10 cellular contexts compared by ENCODE assay signal in the genomic region with DNA sequence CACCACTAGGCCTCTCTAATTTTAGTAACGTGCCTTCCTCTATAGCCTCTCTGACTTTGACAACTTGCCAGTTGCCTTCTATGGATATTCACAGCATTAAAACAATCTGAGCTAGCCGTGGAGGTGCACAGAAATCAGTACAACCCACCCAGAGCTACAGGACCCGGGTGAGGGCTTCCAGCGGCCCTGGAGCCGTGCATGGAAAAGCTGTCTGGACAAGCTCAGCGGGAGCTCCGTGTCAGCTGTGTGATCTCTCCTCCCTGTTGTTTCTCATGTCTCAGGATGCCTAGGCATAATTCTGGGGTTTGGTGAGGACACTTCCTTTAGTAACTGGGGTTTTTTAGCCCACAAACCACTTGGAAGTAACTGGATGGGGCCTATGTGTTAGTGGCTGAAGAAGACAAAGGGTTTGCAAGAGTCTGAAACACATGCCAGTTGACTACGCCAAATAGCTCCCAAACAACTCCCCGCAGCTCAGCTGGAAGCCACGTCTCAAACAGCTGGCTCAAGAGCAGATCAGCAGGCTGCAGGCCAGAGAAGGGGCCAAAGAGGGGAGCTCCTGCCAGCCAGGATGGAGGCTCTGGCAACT. TPM values are rescaled to one million over a fixed set of nuclear protein-coding genes. Genes with fewer than 3 reads are reported as not detected.
A peak's percentile ranks its signal among the peaks of the same experiment; 100 is the strongest.
DNase-seq lines count a peak whose midpoint lies in the region; ATAC-seq lines count a peak whose summit lies in the region.
"Had no signal": no experiment of that assay in that cellular context is flagged by ENCODE, and none has a peak within 500 bp of the region (broad histone marks: within the 10 kb centered on the region; RNA-seq: fewer than 3 reads in every experiment).

No MANE protein-coding gene starts in this region.

- H3K36me3 Mint-ChIP-seq in activated naive CD4-positive, alpha-beta T cell treated with anti-CD3 and anti-CD28 coated beads, Interleukin-2, amount 50 U/mL, for 72 hours, result peaks cover 0 to 4% of the 10 kb centered on the region in 2 donors
- peaks cover 34% of the 10 kb centered on the region for H3K36me3 Mint-ChIP-seq in activated naive CD4-positive, alpha-beta T cell treated with anti-CD3 and anti-CD28 coated beads, Interleukin-2, amount 10 ng/mL, durations not matched to agents 7 days and 5 days
- H3K36me3 Mint-ChIP-seq in activated naive CD8-positive, alpha-beta T cell treated with anti-CD3 and anti-CD28 coated beads, Interleukin-2, amount 50 U/mL, for 24 hours (ENCODE audit: low read depth), result peaks cover 31% of the 10 kb centered on the region

- H3K4me1 Mint-ChIP-seq in activated naive CD4-positive, alpha-beta T cell treated with anti-CD3 and anti-CD28 coated beads, Interleukin-2, amount 10 ng/mL, durations not matched to agents 7 days and 5 days, result peaks cover 4% of the 10 kb centered on the region
- peaks cover 7% of the 10 kb centered on the region for H3K4me1 Mint-ChIP-seq in activated naive CD8-positive, alpha-beta T cell treated with anti-CD3 and anti-CD28 coated beads, Interleukin-2, amount 50 U/mL, for 24 hours

- H3K27ac Mint-ChIP-seq in activated naive CD4-positive, alpha-beta T cell treated with anti-CD3 and anti-CD28 coated beads, Interleukin-2, amount 50 U/mL, for 72 hours, result peak overlapping the region; percentile 29 to 61
- H3K27ac Mint-ChIP-seq in activated naive CD4-positive, alpha-beta T cell treated with anti-CD3 and anti-CD28 coated beads, Interleukin-2, amount 10 ng/mL, durations not matched to agents 7 days and 5 days, result no peak overlapping the region
- no peak overlapping the region for H3K27ac Mint-ChIP-seq in activated naive CD8-positive, alpha-beta T cell treated with anti-CD3 and anti-CD28 coated beads, Interleukin-2, amount 50 U/mL, for 24 hours

- H3K27me3 Mint-ChIP-seq in activated naive CD4-positive, alpha-beta T cell treated with anti-CD3 and anti-CD28 coated beads, Interleukin-2, amount 10 ng/mL, durations not matched to agents 7 days and 5 days, result no peaks in the 10 kb centered on the region
- no peaks in the 10 kb centered on the region for H3K27me3 Mint-ChIP-seq in activated naive CD8-positive, alpha-beta T cell treated with anti-CD3 and anti-CD28 coated beads, Interleukin-2, amount 50 U/mL, for 24 hours

- H3K36me3 ChIP-seq in mucosa of rectum (ENCODE audit: control insufficient read depth in 2 of 2, insufficient read depth in 2 of 2, low read length in 2 of 2), result peaks cover 44 to 51% of the 10 kb centered on the region in 2 donors
- peaks cover 0 to 15% of the 10 kb centered on the region in 2 donors for H3K36me3 ChIP-seq in aorta (ENCODE audit: control insufficient read depth in 1 of 2, insufficient read depth in 2 of 2, low read length in 1 of 2)

- ATAC-seq in activated naive CD4-positive, alpha-beta T cell treated with anti-CD3 and anti-CD28 coated beads, Interleukin-2, amount 50 U/mL, for 72 hours, result no peak
- peak; percentile 30 for ATAC-seq in aorta (ENCODE audit: low FRiP score)
- ATAC-seq in HG03135 (IDR thresholded peaks at IDR 0.05; ENCODE audit: unreplicated experiment), result no peak
- no peak for ATAC-seq in activated naive CD8-positive, alpha-beta T cell treated with anti-CD3 and anti-CD28 coated beads, Interleukin-2, amount 50 U/mL, for 24 hours

- no peak for DNase-seq in activated naive CD4-positive, alpha-beta T cell treated with anti-CD3 and anti-CD28 coated beads, Interleukin-2, amount 50 U/mL, for 72 hours (ENCODE audit: low spot score in 2 of 2)
- DNase-seq in activated naive CD4-positive, alpha-beta T cell treated with anti-CD3 and anti-CD28 coated beads, Interleukin-2, amount 10 ng/mL, durations not matched to agents 7 days and 5 days, result no peak
- DNase-seq in dedifferentiated amniotic fluid mesenchymal stem cell (ENCODE audit: extremely low spot score) (peak; percentile 92), aorta (peak in 1 of 2 donors; percentile 81), Kasumi-1 (lab: John Stamatoyannopoulos, UW) (no peak)
- no peak for DNase-seq in activated naive CD8-positive, alpha-beta T cell treated with anti-CD3 and anti-CD28 coated beads, Interleukin-2, amount 50 U/mL, for 24 hours
- DNase-seq: NCI-H226 had no signal

- CTCF ChIA-PET in activated naive CD4-positive, alpha-beta T cell treated with anti-CD3 and anti-CD28 coated beads, Interleukin-2, amount 10 ng/mL, durations not matched to agents 7 days and 5 days (lab: Charles Lee), result interaction anchor here (0.6 to 9.6 kb wide), 22 partner anchors 8 to 272 kb away, joined by 3 to 168 read pairs (median 4); no protein-coding TSS in a partner anchor

- H3K4me3 ChIP-seq in mucosa of rectum (ENCODE audit: low read length in 2 of 2) (no peak overlapping the region), aorta (ENCODE audit: low read length in 2 of 2) (no peak overlapping the region)

- peak overlapping the region in 1 of 2 donors; percentile 8 for H3K9ac ChIP-seq in mucosa of rectum (ENCODE audit: low read depth in 1 of 2, low read length in 2 of 2)
- H3K9ac ChIP-seq: parathyroid adenoma had no signal

- intact Hi-C loops in aorta (cut with DNase I), result loop anchor here (2.0 to 10.0 kb wide), 3 partner anchors 33 to 290 kb away; a partner anchor contains a TSS

- no peaks in the 10 kb centered on the region for H3K27me3 ChIP-seq in mucosa of rectum (ENCODE audit: control insufficient read depth in 2 of 2, insufficient read depth in 2 of 2, low read length in 2 of 2)
- H3K27me3 ChIP-seq in aorta (ENCODE audit: control insufficient read depth in 1 of 2, insufficient read depth in 2 of 2, low read length in 1 of 2), result no peaks in the 10 kb centered on the region

- H3K27ac ChIP-seq in mucosa of rectum (ENCODE audit: low read depth in 2 of 2, low read length in 2 of 2) (peak overlapping the region; percentile 58 to 69), aorta (ENCODE audit: low read depth in 1 of 2, low read length in 2 of 2) (peak overlapping the region; percentile 93 to 98)
- H3K27ac ChIP-seq: parathyroid adenoma had no signal

- H3K9me3 ChIP-seq in mucosa of rectum (ENCODE audit: control insufficient read depth in 2 of 2, low read length in 2 of 2), result no peaks in the 10 kb centered on the region
- no peaks in the 10 kb centered on the region for H3K9me3 ChIP-seq in aorta (ENCODE audit: control insufficient read depth, low read length)

- peaks cover 2 to 12% of the 10 kb centered on the region in 2 donors for H3K4me1 ChIP-seq in mucosa of rectum (ENCODE audit: control insufficient read depth in 2 of 2, insufficient read depth in 2 of 2, low read length in 2 of 2)
- peaks cover 0 to 5% of the 10 kb centered on the region in 2 donors for H3K4me1 ChIP-seq in aorta (ENCODE audit: control insufficient read depth in 1 of 2, insufficient read depth in 2 of 2, low read length in 2 of 2)

- H3K9me3 Mint-ChIP-seq in activated naive CD4-positive, alpha-beta T cell treated with anti-CD3 and anti-CD28 coated beads, Interleukin-2, amount 50 U/mL, for 72 hours, result no peaks in the 10 kb centered on the region
- no peaks in the 10 kb centered on the region for H3K9me3 Mint-ChIP-seq in activated naive CD4-positive, alpha-beta T cell treated with anti-CD3 and anti-CD28 coated beads, Interleukin-2, amount 10 ng/mL, durations not matched to agents 7 days and 5 days
- H3K9me3 Mint-ChIP-seq in activated naive CD8-positive, alpha-beta T cell treated with anti-CD3 and anti-CD28 coated beads, Interleukin-2, amount 50 U/mL, for 24 hours, result no peaks in the 10 kb centered on the region

- H3K4me3 Mint-ChIP-seq in activated naive CD4-positive, alpha-beta T cell treated with anti-CD3 and anti-CD28 coated beads, Interleukin-2, amount 10 ng/mL, durations not matched to agents 7 days and 5 days, result no peak overlapping the region
- H3K4me3 Mint-ChIP-seq in activated naive CD8-positive, alpha-beta T cell treated with anti-CD3 and anti-CD28 coated beads, Interleukin-2, amount 50 U/mL, for 24 hours, result no peak overlapping the region

- WGBS in aorta, 2 donors, result 6 to 7% methylated on average over 10 of the region's 10 CpGs

RNA-seq across cellular contexts. Expression of a gene that starts 52.9 kb away (rescaled TPM):
- total RNA-seq in activated naive CD4-positive, alpha-beta T cell treated with anti-CD3 and anti-CD28 coated beads, Interleukin-2, amount 50 U/mL, for 72 hours, result 10 to 100 TPM; 25.3 to 36.0 TPM
- total RNA-seq in aorta, result 10 to 100 TPM; 60.4 to 61.6 TPM
- 10 to 100 TPM in 1 of 2 donors, 1 to 10 TPM in 1; 5.3 to 10.0 TPM for polyA plus RNA-seq in aorta

Comparison
In these comparisons a context has a peak if more than half of its experiments do, and no peak if none do; other contexts are left out.
1. H3K27ac Mint-ChIP-seq: peak in activated naive CD4-positive, alpha-beta T cell treated with anti-CD3 and anti-CD28 coated beads, Interleukin-2, amount 50 U/mL, for 72 hours (2 of 2); none in activated naive CD4-positive, alpha-beta T cell treated with anti-CD3 and anti-CD28 coated beads, Interleukin-2, amount 10 ng/mL, durations not matched to agents 7 days and 5 days (single experiment) and activated naive CD8-positive, alpha-beta T cell treated with anti-CD3 and anti-CD28 coated beads, Interleukin-2, amount 50 U/mL, for 24 hours (single experiment).